1 cellular context compared by ENCODE assay signal in the genomic region with DNA sequence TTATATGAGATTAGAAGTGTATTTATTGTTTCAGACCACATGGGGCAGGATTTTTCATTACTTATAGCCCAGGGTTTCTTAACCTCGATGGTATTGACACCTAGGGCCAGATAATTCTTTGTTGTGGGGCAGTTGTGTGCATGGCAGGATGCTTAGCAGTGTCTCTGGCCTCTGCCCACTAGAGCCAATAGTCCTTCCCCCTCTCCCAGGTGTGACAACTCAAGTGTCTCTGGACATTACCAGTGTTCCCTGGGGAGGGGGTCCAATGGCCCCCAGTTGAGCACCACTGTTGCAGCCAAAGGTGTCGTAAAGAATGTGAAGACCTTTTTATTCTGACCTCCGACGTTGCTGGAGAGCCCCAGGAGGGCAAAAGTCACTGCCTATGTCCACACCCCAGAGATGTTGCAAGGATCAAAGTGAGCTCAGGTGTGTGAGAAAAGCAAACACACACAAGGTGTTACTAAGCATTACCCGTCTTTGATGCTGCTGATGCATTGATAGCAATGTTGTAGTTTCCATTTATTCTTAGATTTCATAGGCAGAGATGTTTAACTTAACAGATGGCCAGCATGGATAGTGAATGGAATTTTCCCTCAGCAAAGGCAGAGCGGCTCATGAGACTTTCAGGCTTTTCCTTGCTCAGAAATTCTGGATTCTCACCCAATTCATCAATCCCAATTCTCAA.
TF ChIP-seq lines count a peak whose summit lies in the region.

No MANE protein-coding gene starts in this region.

TF ChIP-seq in HepG2, 621 proteins besides CTCF, POLR2A, EP300 and RAD21 (continued from another document and continues in another):
- TF ChIP-seq, protein P1, sequence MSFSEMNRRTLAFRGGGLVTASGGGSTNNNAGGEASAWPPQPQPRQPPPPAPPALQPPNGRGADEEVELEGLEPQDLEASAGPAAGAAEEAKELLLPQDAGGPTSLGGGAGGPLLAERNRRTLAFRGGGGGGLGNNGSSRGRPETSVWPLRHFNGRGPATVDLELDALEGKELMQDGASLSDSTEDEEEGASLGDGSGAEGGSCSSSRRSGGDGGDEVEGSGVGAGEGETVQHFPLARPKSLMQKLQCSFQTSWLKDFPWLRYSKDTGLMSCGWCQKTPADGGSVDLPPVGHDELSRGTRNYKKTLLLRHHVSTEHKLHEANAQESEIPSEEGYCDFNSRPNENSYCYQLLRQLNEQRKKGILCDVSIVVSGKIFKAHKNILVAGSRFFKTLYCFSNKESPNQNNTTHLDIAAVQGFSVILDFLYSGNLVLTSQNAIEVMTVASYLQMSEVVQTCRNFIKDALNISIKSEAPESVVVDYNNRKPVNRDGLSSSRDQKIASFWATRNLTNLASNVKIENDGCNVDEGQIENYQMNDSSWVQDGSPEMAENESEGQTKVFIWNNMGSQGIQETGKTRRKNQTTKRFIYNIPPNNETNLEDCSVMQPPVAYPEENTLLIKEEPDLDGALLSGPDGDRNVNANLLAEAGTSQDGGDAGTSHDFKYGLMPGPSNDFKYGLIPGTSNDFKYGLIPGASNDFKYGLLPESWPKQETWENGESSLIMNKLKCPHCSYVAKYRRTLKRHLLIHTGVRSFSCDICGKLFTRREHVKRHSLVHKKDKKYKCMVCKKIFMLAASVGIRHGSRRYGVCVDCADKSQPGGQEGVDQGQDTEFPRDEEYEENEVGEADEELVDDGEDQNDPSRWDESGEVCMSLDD (CRISPR knock-in tag; IDR thresholded peaks at IDR 0.05; ENCODE audit: borderline replicate concordance): peak; percentile 88; the same call in 1 of the 2 replicates
- TF ChIP-seq ZNF605 (CRISPR knock-in tag; IDR thresholded peaks at IDR 0.05): peak; percentile 90
- TF ChIP-seq, protein P2, sequence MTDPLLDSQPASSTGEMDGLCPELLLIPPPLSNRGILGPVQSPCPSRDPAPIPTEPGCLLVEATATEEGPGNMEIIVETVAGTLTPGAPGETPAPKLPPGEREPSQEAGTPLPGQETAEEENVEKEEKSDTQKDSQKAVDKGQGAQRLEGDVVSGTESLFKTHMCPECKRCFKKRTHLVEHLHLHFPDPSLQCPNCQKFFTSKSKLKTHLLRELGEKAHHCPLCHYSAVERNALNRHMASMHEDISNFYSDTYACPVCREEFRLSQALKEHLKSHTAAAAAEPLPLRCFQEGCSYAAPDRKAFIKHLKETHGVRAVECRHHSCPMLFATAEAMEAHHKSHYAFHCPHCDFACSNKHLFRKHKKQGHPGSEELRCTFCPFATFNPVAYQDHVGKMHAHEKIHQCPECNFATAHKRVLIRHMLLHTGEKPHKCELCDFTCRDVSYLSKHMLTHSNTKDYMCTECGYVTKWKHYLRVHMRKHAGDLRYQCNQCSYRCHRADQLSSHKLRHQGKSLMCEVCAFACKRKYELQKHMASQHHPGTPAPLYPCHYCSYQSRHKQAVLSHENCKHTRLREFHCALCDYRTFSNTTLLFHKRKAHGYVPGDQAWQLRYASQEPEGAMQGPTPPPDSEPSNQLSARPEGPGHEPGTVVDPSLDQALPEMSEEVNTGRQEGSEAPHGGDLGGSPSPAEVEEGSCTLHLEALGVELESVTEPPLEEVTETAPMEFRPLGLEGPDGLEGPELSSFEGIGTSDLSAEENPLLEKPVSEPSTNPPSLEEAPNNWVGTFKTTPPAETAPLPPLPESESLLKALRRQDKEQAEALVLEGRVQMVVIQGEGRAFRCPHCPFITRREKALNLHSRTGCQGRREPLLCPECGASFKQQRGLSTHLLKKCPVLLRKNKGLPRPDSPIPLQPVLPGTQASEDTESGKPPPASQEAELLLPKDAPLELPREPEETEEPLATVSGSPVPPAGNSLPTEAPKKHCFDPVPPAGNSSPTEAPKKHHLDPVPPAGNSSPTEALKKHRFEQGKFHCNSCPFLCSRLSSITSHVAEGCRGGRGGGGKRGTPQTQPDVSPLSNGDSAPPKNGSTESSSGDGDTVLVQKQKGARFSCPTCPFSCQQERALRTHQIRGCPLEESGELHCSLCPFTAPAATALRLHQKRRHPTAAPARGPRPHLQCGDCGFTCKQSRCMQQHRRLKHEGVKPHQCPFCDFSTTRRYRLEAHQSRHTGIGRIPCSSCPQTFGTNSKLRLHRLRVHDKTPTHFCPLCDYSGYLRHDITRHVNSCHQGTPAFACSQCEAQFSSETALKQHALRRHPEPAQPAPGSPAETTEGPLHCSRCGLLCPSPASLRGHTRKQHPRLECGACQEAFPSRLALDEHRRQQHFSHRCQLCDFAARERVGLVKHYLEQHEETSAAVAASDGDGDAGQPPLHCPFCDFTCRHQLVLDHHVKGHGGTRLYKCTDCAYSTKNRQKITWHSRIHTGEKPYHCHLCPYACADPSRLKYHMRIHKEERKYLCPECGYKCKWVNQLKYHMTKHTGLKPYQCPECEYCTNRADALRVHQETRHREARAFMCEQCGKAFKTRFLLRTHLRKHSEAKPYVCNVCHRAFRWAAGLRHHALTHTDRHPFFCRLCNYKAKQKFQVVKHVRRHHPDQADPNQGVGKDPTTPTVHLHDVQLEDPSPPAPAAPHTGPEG (CRISPR knock-in tag; IDR thresholded peaks at IDR 0.05): peak; percentile 72; the same call in 1 of the 2 replicates
- peak; percentile 62 for TF ChIP-seq XRCC5 (optimal IDR thresholded peaks at IDR 0.05; ENCODE audit: low read length)
- TF ChIP-seq, protein P3, sequence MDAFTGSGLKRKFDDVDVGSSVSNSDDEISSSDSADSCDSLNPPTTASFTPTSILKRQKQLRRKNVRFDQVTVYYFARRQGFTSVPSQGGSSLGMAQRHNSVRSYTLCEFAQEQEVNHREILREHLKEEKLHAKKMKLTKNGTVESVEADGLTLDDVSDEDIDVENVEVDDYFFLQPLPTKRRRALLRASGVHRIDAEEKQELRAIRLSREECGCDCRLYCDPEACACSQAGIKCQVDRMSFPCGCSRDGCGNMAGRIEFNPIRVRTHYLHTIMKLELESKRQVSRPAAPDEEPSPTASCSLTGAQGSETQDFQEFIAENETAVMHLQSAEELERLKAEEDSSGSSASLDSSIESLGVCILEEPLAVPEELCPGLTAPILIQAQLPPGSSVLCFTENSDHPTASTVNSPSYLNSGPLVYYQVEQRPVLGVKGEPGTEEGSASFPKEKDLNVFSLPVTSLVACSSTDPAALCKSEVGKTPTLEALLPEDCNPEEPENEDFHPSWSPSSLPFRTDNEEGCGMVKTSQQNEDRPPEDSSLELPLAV (CRISPR knock-in tag; conservative IDR thresholded peaks at IDR 0.05; ENCODE audit: low read depth): no peak
- no peak for TF ChIP-seq ZNF660 (CRISPR knock-in tag; IDR thresholded peaks at IDR 0.05; ENCODE audit: borderline replicate concordance, low read depth)
- TF ChIP-seq BCL6 (CRISPR knock-in tag; IDR thresholded peaks at IDR 0.05): peak; percentile 100
- TF ChIP-seq SRF (IDR thresholded peaks at IDR 0.05; ENCODE audit: low read depth, low read length): peak; percentile 68
- TF ChIP-seq ZNF614 (CRISPR knock-in tag; IDR thresholded peaks at IDR 0.05; ENCODE audit: borderline replicate concordance): peak; percentile 80
- TF ChIP-seq HIVEP1 (CRISPR knock-in tag; IDR thresholded peaks at IDR 0.05): peak; percentile 92
- peak; percentile 93 for TF ChIP-seq SRSF1 (optimal IDR thresholded peaks at IDR 0.05; ENCODE audit: low read depth, low read length)
- TF ChIP-seq, protein P4, sequence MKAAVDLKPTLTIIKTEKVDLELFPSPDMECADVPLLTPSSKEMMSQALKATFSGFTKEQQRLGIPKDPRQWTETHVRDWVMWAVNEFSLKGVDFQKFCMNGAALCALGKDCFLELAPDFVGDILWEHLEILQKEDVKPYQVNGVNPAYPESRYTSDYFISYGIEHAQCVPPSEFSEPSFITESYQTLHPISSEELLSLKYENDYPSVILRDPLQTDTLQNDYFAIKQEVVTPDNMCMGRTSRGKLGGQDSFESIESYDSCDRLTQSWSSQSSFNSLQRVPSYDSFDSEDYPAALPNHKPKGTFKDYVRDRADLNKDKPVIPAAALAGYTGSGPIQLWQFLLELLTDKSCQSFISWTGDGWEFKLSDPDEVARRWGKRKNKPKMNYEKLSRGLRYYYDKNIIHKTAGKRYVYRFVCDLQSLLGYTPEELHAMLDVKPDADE (CRISPR knock-in tag; IDR thresholded peaks at IDR 0.05): no peak
- TF ChIP-seq ATAD3A (CRISPR knock-in tag; IDR thresholded peaks at IDR 0.05): no peak
- TF ChIP-seq RFXAP (CRISPR knock-in tag; IDR thresholded peaks at IDR 0.05; ENCODE audit: borderline replicate concordance): peak; percentile 96
- peak; percentile 26; the same call in 1 of the 2 replicates for TF ChIP-seq NFE2 (CRISPR knock-in tag; IDR thresholded peaks at IDR 0.05)
- TF ChIP-seq ZNF788 (CRISPR knock-in tag; IDR thresholded peaks at IDR 0.05; ENCODE audit: borderline replicate concordance): peak; percentile 94; the same call in 1 of the 2 replicates
- TF ChIP-seq ZNF446 (CRISPR knock-in tag; IDR thresholded peaks at IDR 0.05): peak; percentile 34; the same call in 1 of the 2 replicates
- TF ChIP-seq, protein P5, sequence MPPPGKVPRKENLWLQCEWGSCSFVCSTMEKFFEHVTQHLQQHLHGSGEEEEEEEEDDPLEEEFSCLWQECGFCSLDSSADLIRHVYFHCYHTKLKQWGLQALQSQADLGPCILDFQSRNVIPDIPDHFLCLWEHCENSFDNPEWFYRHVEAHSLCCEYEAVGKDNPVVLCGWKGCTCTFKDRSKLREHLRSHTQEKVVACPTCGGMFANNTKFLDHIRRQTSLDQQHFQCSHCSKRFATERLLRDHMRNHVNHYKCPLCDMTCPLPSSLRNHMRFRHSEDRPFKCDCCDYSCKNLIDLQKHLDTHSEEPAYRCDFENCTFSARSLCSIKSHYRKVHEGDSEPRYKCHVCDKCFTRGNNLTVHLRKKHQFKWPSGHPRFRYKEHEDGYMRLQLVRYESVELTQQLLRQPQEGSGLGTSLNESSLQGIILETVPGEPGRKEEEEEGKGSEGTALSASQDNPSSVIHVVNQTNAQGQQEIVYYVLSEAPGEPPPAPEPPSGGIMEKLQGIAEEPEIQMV (CRISPR knock-in tag; IDR thresholded peaks at IDR 0.05; ENCODE audit: low read depth): 0 out of 2 replicates have a peak, but pooled peaks have one; percentile 56
- peak; percentile 96 for TF ChIP-seq KLF11 (CRISPR knock-in tag; IDR thresholded peaks at IDR 0.05)
- TF ChIP-seq, protein P6, sequence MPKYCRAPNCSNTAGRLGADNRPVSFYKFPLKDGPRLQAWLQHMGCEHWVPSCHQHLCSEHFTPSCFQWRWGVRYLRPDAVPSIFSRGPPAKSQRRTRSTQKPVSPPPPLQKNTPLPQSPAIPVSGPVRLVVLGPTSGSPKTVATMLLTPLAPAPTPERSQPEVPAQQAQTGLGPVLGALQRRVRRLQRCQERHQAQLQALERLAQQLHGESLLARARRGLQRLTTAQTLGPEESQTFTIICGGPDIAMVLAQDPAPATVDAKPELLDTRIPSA (CRISPR knock-in tag; IDR thresholded peaks at IDR 0.05; ENCODE audit: borderline replicate concordance): no peak
- TF ChIP-seq, protein P7, sequence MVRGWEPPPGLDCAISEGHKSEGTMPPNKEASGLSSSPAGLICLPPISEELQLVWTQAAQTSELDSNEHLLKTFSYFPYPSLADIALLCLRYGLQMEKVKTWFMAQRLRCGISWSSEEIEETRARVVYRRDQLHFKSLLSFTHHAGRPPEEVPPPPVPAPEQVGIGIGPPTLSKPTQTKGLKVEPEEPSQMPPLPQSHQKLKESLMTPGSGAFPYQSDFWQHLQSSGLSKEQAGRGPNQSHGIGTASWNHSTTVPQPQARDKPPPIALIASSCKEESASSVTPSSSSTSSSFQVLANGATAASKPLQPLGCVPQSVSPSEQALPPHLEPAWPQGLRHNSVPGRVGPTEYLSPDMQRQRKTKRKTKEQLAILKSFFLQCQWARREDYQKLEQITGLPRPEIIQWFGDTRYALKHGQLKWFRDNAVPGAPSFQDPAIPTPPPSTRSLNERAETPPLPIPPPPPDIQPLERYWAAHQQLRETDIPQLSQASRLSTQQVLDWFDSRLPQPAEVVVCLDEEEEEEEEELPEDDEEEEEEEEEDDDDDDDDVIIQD (CRISPR knock-in tag; IDR thresholded peaks at IDR 0.05; ENCODE audit: low read depth): peak; percentile 64
- peak; percentile 46 for TF ChIP-seq STAG1 (CRISPR knock-in tag; IDR thresholded peaks at IDR 0.05)
- no peak for TF ChIP-seq ZNF10 (CRISPR knock-in tag; IDR thresholded peaks at IDR 0.05; ENCODE audit: borderline replicate concordance, low read depth)
- peak; percentile 96 for TF ChIP-seq DPF2 (CRISPR knock-in tag; IDR thresholded peaks at IDR 0.05; ENCODE audit: borderline replicate concordance, low read depth)
- peak; percentile 91; the same call in 1 of the 2 replicates for TF ChIP-seq SATB2 (CRISPR knock-in tag; IDR thresholded peaks at IDR 0.05)
- TF ChIP-seq ZNF850 (CRISPR knock-in tag; conservative IDR thresholded peaks at IDR 0.05): no peak
- no peak for TF ChIP-seq ZNF30 (CRISPR knock-in tag; IDR thresholded peaks at IDR 0.05)
- peak; percentile 93; the same call in 1 of the 2 replicates for TF ChIP-seq ZNF670 (CRISPR knock-in tag; IDR thresholded peaks at IDR 0.05; ENCODE audit: borderline replicate concordance)
- peak; percentile 99 to 100 for TF ChIP-seq NR2F1 (CRISPR knock-in tag; IDR thresholded peaks at IDR 0.05)
- TF ChIP-seq ATM (IDR thresholded peaks at IDR 0.05; ENCODE audit: borderline replicate concordance): no peak
- no peak for TF ChIP-seq SCMH1 (CRISPR knock-in tag; IDR thresholded peaks at IDR 0.05; ENCODE audit: borderline replicate concordance)
- 0 out of 2 replicates have a peak, but pooled peaks have one; percentile 76 for TF ChIP-seq ZNF780A (CRISPR knock-in tag; IDR thresholded peaks at IDR 0.05)
- peak; percentile 85 for TF ChIP-seq ZMYM3 (CRISPR knock-in tag; IDR thresholded peaks at IDR 0.05)
- TF ChIP-seq, protein P8, sequence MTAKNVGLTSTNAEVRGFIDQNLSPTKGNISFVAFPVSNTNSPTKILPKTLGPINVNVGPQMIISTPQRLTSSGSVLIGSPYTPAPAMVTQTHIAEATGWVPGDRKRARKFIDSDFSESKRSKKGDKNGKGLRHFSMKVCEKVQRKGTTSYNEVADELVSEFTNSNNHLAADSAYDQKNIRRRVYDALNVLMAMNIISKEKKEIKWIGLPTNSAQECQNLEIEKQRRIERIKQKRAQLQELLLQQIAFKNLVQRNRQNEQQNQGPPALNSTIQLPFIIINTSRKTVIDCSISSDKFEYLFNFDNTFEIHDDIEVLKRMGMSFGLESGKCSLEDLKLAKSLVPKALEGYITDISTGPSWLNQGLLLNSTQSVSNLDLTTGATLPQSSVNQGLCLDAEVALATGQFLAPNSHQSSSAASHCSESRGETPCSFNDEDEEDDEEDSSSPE (CRISPR knock-in tag; IDR thresholded peaks at IDR 0.05): peak; percentile 63; the same call in 1 of the 2 replicates
- TF ChIP-seq ZFX (CRISPR knock-in tag; IDR thresholded peaks at IDR 0.05; ENCODE audit: low read depth): no peak; the same call in 1 of the 2 replicates
- TF ChIP-seq NFKBIZ (CRISPR knock-in tag; IDR thresholded peaks at IDR 0.05): peak; percentile 98; the same call in 1 of the 2 replicates
- TF ChIP-seq ZSCAN31 (CRISPR knock-in tag; IDR thresholded peaks at IDR 0.05; ENCODE audit: low read depth): no peak
- TF ChIP-seq NR2F2 (IDR thresholded peaks at IDR 0.05; ENCODE audit: borderline replicate concordance, low read depth): peak; percentile 100
- no peak for TF ChIP-seq HMGA1 (CRISPR knock-in tag; conservative IDR thresholded peaks at IDR 0.05)
- peak; percentile 98 for TF ChIP-seq SP5 (CRISPR knock-in tag; IDR thresholded peaks at IDR 0.05; ENCODE audit: borderline replicate concordance, low read depth)
- TF ChIP-seq, protein P9, sequence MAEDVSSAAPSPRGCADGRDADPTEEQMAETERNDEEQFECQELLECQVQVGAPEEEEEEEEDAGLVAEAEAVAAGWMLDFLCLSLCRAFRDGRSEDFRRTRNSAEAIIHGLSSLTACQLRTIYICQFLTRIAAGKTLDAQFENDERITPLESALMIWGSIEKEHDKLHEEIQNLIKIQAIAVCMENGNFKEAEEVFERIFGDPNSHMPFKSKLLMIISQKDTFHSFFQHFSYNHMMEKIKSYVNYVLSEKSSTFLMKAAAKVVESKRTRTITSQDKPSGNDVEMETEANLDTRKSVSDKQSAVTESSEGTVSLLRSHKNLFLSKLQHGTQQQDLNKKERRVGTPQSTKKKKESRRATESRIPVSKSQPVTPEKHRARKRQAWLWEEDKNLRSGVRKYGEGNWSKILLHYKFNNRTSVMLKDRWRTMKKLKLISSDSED (CRISPR knock-in tag; IDR thresholded peaks at IDR 0.05): no peak
- no peak for TF ChIP-seq SMAD9 (CRISPR knock-in tag; IDR thresholded peaks at IDR 0.05)
